Comparison of ENCODE assay signal across 14 cellular contexts in the genomic region with DNA sequence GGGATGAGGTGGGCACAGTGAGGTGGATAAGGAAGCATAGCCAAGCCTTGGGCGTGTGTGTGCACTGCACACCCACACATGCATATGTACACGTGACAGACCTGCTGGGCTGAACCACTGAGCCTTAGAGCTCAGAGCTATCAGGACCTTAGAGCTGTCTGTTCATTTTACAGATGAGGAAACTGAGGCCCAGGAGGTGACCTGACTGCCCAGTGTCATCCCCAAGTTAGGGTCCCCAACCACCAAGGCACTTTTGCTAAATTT. TPM values are rescaled to one million over a fixed set of nuclear protein-coding genes. Genes with fewer than 3 reads are reported as not detected.
DNase-seq lines count a peak whose midpoint lies in the region; ATAC-seq, FAIRE-seq and TF ChIP-seq lines count a peak whose summit lies in the region.
"Had no signal": no experiment of that assay in that cellular context is flagged by ENCODE, and none has a peak within 500 bp of the region (broad histone marks: within the 10 kb centered on the region; RNA-seq: fewer than 3 reads in every experiment).

No MANE protein-coding gene starts in this region.

- H2AK9ac ChIP-seq in IMR-90 (replicated peaks; ENCODE audit: low read depth, low read length, poor library complexity) = no peak overlapping the region

- no peak overlapping the region for H3K9ac ChIP-seq in IMR-90 (ENCODE audit: low read depth, low read length)
- H3K9ac ChIP-seq: GM23248 had no signal

- POLR2A ChIA-PET in IMR-90 (lab: Charles Lee; ENCODE audit: unreplicated experiment) = no interaction called here

- H3K4ac ChIP-seq in IMR-90 (ENCODE audit: low read depth, low read length) = no peak overlapping the region

- no peak overlapping the region for H3K4me3 ChIP-seq in IMR-90 (ENCODE audit: insufficient read depth, low read depth, low read length)
- H3K4me3 ChIP-seq in bronchial epithelial cell (ENCODE audit: low read depth, low read length) = no peak overlapping the region
- H3K4me3 ChIP-seq: GM23248 had no signal

- BruUV-seq in IMR-90 (replicated peaks; lab: Mats Ljungman, UMichigan) = no TSS peak

- H3K4me1 ChIP-seq in IMR-90 (ENCODE audit: control insufficient read depth, insufficient read depth, low read length) = peaks cover 33% of the 10 kb centered on the region

- peak overlapping the region; percentile 36; the same call in 1 of the 2 replicates for H2BK120ac ChIP-seq in IMR-90 (ENCODE audit: low read depth, low read length)

- CTCF ChIA-PET in IMR-90 (lab: Yijun Ruan, JAX) = no interaction called here

- H3K36me3 ChIP-seq in IMR-90 (ENCODE audit: control insufficient read depth, insufficient read depth, low read length) (no peaks in the 10 kb centered on the region), bronchial epithelial cell (ENCODE audit: control insufficient read depth, insufficient read depth, low read length) (no peaks in the 10 kb centered on the region)

- in situ Hi-C loops in IMR-90 (cut with MboI; ENCODE audit: low sequenced_read_pairs) = no loop called here

- peaks cover 10% of the 10 kb centered on the region for H3K9me1 ChIP-seq in IMR-90 (ENCODE audit: insufficient read depth, low read length)

- H3K14ac ChIP-seq in IMR-90 (replicated peaks; ENCODE audit: low read depth, low read length) = no peak overlapping the region

- FAIRE-seq in bronchial epithelial cell (lab: Jason Lieb, UNC) = peak; percentile 68
- FAIRE-seq: GM19239 had no signal

- H3K9me3 ChIP-seq in IMR-90 (ENCODE audit: control insufficient read depth, insufficient read depth, low read length) = peaks cover 11% of the 10 kb centered on the region

- H3K27me3 ChIP-seq in IMR-90 (ENCODE audit: control insufficient read depth, insufficient read depth, low read length) = peaks cover 2% of the 10 kb centered on the region; the same call in 1 of the 2 replicates
- no peaks in the 10 kb centered on the region for H3K27me3 ChIP-seq in bronchial epithelial cell (ENCODE audit: control insufficient read depth, insufficient read depth, low read length)

- H4K20me1 ChIP-seq in IMR-90 (ENCODE audit: insufficient read depth, low read length) = no peaks in the 10 kb centered on the region

- WGBS in IMR-90 (ENCODE audit: extremely low coverage in 2 of 2, insufficient read length in 1 of 2), 2 experiments = 100% methylated on average over 1 of the region's 2 CpGs; no CpG with 5 or more reads in 1 of the 2 experiments

- TF ChIP-seq CTCF in C4-2B (conservative IDR thresholded peaks at IDR 0.05) = no peak
- TF ChIP-seq CTCF in IMR-90 (conservative IDR thresholded peaks at IDR 0.05; ENCODE audit: low read depth, low read length) = no peak
- no peak for TF ChIP-seq CTCF in bronchial epithelial cell (IDR thresholded peaks at IDR 0.05; ENCODE audit: insufficient read depth, low read length, severe bottlenecking)

- no peak for TF ChIP-seq RAD21 in IMR-90 (IDR thresholded peaks at IDR 0.05; ENCODE audit: low read length)

- H2AK5ac ChIP-seq in IMR-90 (ENCODE audit: low read depth, low read length) = peak overlapping the region; percentile 82; the same call in 1 of the 2 replicates

- peak overlapping the region; percentile 25; the same call in 1 of the 3 replicates for H2BK15ac ChIP-seq in IMR-90 (ENCODE audit: low read depth, low read length)

- dilution Hi-C loops in IMR-90 (cut with HindIII; ENCODE audit: low sequenced_read_pairs, unreplicated experiment) = no loop called here

- no peak overlapping the region for H2BK5ac ChIP-seq in IMR-90 (ENCODE audit: low read depth, low read length, poor library complexity, severe bottlenecking)

- no peak overlapping the region for H4K91ac ChIP-seq in IMR-90 (ENCODE audit: insufficient read depth, low read depth, low read length)

- peak overlapping the region; percentile 56 for H2AFZ ChIP-seq in IMR-90 (replicated peaks; ENCODE audit: low read length, poor library complexity)
- H2AFZ ChIP-seq: GM23248 had no signal

- no peak for DNase-seq in IMR-90
- DNase-seq in bronchial epithelial cell (ENCODE audit: low read depth) = no peak
- peak; percentile 39 for DNase-seq in sciatic nerve (ENCODE audit: low spot score)
- no peak for DNase-seq in NCI-H1436 (lab: John Stamatoyannopoulos, UW)
- DNase-seq in NCI-H82 (lab: John Stamatoyannopoulos, UW) = no peak
- no peak for DNase-seq in HK-2 (ENCODE audit: unreplicated experiment)
- DNase-seq: GDM1, KG1, NCI-H187 treated with DMSO at 0.1 percent for 48 hours, NCI-H2227 treated with DMSO at 0.1 percent for 48 hours had no signal

- no peaks in the 10 kb centered on the region for H3K79me1 ChIP-seq in IMR-90 (ENCODE audit: low read depth in 1 of 2, low read length in 2 of 2)

- ATAC-seq in IMR-90 (ENCODE audit: low read depth) = no peak
- no peak for ATAC-seq in sciatic nerve
- no peak for ATAC-seq in HG03521 (IDR thresholded peaks at IDR 0.05; ENCODE audit: unreplicated experiment)

- no peak overlapping the region for H3K18ac ChIP-seq in IMR-90 (ENCODE audit: low read depth, low read length)

- H3K56ac ChIP-seq in IMR-90 (ENCODE audit: extremely low read depth, insufficient read depth, low read length) = no peak overlapping the region

- H3K4me2 ChIP-seq in IMR-90 (ENCODE audit: low read depth, low read length) = no peak overlapping the region

- no peak overlapping the region for H3K23ac ChIP-seq in IMR-90 (ENCODE audit: low read depth, low read length)

- H3K27ac ChIP-seq in C4-2B (peak overlapping the region; percentile 98; the same call in 1 of the 2 replicates), IMR-90 (ENCODE audit: insufficient read depth, low read length) (no peak overlapping the region)
- H3K27ac ChIP-seq: GM23248 had no signal

- no peak overlapping the region for H4K5ac ChIP-seq in IMR-90 (ENCODE audit: low read depth, low read length)

- no peak for TF ChIP-seq POLR2A in IMR-90 (IDR thresholded peaks at IDR 0.05; ENCODE audit: low read depth, low read length)

- H2BK20ac ChIP-seq in IMR-90 (ENCODE audit: low read depth, low read length) = no peak overlapping the region

- H4K8ac ChIP-seq in IMR-90 (ENCODE audit: low read depth in 2 of 2, low read length in 2 of 2) = no peak overlapping the region

- intact Hi-C loops in IMR-90 (cut with micrococcal nuclease) = loop anchor here (2.0 to 10.0 kb wide), 2 partner anchors 139 to 425 kb away; a partner anchor contains a TSS
- intact Hi-C loops in sciatic nerve (cut with DNase I) = loop anchor here (10.0 kb wide), 1 partner anchor 75 kb away; no protein-coding TSS in a partner anchor

TF ChIP-seq in IMR-90, 13 proteins besides CTCF, POLR2A, EP300 and RAD21:
- TF ChIP-seq, protein P1, sequence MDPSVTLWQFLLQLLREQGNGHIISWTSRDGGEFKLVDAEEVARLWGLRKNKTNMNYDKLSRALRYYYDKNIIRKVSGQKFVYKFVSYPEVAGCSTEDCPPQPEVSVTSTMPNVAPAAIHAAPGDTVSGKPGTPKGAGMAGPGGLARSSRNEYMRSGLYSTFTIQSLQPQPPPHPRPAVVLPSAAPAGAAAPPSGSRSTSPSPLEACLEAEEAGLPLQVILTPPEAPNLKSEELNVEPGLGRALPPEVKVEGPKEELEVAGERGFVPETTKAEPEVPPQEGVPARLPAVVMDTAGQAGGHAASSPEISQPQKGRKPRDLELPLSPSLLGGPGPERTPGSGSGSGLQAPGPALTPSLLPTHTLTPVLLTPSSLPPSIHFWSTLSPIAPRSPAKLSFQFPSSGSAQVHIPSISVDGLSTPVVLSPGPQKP (IDR thresholded peaks at IDR 0.05; ENCODE audit: borderline replicate concordance, low read depth, low read length) = no peak
- TF ChIP-seq MXI1 (IDR thresholded peaks at IDR 0.05; ENCODE audit: borderline replicate concordance, low read depth, low read length) (no peak), CHD1 (IDR thresholded peaks at IDR 0.05; ENCODE audit: low read depth, low read length) (no peak), NFE2L2 (IDR thresholded peaks at IDR 0.05; ENCODE audit: low read depth, low read length) (no peak), MAFK (IDR thresholded peaks at IDR 0.05; ENCODE audit: low read depth, low read length) (no peak), FOS (IDR thresholded peaks at IDR 0.05; ENCODE audit: low read depth, low read length) (no peak), BHLHE40 (IDR thresholded peaks at IDR 0.05; ENCODE audit: low read depth, low read length) (no peak), RFX5 (IDR thresholded peaks at IDR 0.05; ENCODE audit: low read depth, low read length) (no peak), RCOR1 (IDR thresholded peaks at IDR 0.05; ENCODE audit: insufficient replicate concordance, low read length) (no peak), MAZ (IDR thresholded peaks at IDR 0.05; ENCODE audit: borderline replicate concordance, low read depth, low read length) (no peak), CEBPB (IDR thresholded peaks at IDR 0.05; ENCODE audit: low read depth, low read length) (no peak), SMC3 (IDR thresholded peaks at IDR 0.05; ENCODE audit: low read depth, low read length) (no peak)
- TF ChIP-seq, protein P2, sequence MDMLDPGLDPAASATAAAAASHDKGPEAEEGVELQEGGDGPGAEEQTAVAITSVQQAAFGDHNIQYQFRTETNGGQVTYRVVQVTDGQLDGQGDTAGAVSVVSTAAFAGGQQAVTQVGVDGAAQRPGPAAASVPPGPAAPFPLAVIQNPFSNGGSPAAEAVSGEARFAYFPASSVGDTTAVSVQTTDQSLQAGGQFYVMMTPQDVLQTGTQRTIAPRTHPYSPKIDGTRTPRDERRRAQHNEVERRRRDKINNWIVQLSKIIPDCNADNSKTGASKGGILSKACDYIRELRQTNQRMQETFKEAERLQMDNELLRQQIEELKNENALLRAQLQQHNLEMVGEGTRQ (IDR thresholded peaks at IDR 0.05; ENCODE audit: low read depth, low read length) = no peak

RNA-seq across cellular contexts. Expression of a gene that starts 8.2 kb away (rescaled TPM):
- 1.1 and 1.4 TPM in 2 replicates for total RNA-seq in IMR-90 (2012; rRNA removed)
- 3.4 and 3.7 TPM in 2 replicates for polyA plus RNA-seq in IMR-90 (2012; rRNA removed)
- 1.3 and 3.9 TPM in 2 replicates for polyA plus RNA-seq in IMR-90 (2012; cell fraction: cytosol; rRNA removed)
- polyA plus RNA-seq in IMR-90 (2012; cell fraction: nucleus; rRNA removed; ENCODE audit: low replicate concordance) = 6.6 and 15.0 TPM in 2 replicates
- 0.26 and 0.38 TPM in 2 replicates for total RNA-seq in bronchial epithelial cell
- 148 TPM for total RNA-seq in sciatic nerve

Comparison
In these comparisons a context has a peak if more than half of its experiments do, and no peak if none do; other contexts are left out.
1. RNA of a gene that starts 8.2 kb away (total RNA-seq): 148 TPM in sciatic nerve (single experiment); 1.1 to 1.4 TPM in IMR-90 and 0.26 to 0.38 TPM in bronchial epithelial cell; every median in the first group is over 10 times any median in the second.